In genomic region chr2:148614332-148615049, GRCh38 we compare ENCODE assay signal across 9 cellular contexts. TPM values are rescaled to one million over a fixed set of nuclear protein-coding genes. Genes with fewer than 3 reads are reported as not detected.
DNase-seq lines count a peak whose midpoint lies in the region; ATAC-seq and TF ChIP-seq lines count a peak whose summit lies in the region.
"Had no signal": no experiment of that assay in that cellular context is flagged by ENCODE, and none has a peak within 500 bp of the region (broad histone marks: within the 10 kb centered on the region; RNA-seq: fewer than 3 reads in every experiment).

No MANE protein-coding gene starts in this region.

- no peak for TF ChIP-seq CTCF in Caco-2 (IDR thresholded peaks at IDR 0.05; ENCODE audit: insufficient read depth in 1 of 2, low read depth in 1 of 2, low read length in 1 of 2, severe bottlenecking in 1 of 2, unreplicated experiment in 1 of 2)
- TF ChIP-seq CTCF in epithelial cell of esophagus (IDR thresholded peaks at IDR 0.05; ENCODE audit: insufficient read depth, low read depth, low read length, missing control alignments) = no peak

- peak overlapping the region; percentile 17 for H3K4me3 Mint-ChIP-seq in Caco-2 (ENCODE audit: unreplicated experiment)

- TSS peak; percentile 99 for BruUV-seq in Caco-2 (replicated peaks; lab: Mats Ljungman, UMichigan)

- H3K4me1 ChIP-seq in Caco-2 = peaks cover 29% of the 10 kb centered on the region

- intact Hi-C loops in Caco-2 (cut with micrococcal nuclease; ENCODE audit: unreplicated experiment) = loop anchor here (1.0 to 2.0 kb wide), 4 partner anchors 22 to 687 kb away; partner anchors contain the start of gene ORC4

- no peaks in the 10 kb centered on the region for H3K27me3 Mint-ChIP-seq in Caco-2 (ENCODE audit: insufficient read depth, unreplicated experiment)

- H3K36me3 ChIP-seq in Caco-2 (ENCODE audit: control insufficient read depth, insufficient read depth, low read length) = no peaks in the 10 kb centered on the region

- POLR2A ChIA-PET in Caco-2 (lab: Charles Lee) = interaction anchor here (0.5 to 0.6 kb wide), 2 partner anchors 26 to 29 kb away, joined by 3 to 4 read pairs; no protein-coding TSS in a partner anchor

- no peaks in the 10 kb centered on the region for H3K9me3 Mint-ChIP-seq in Caco-2 (ENCODE audit: unreplicated experiment)

- H3K4me3 ChIP-seq in Caco-2 (ENCODE audit: low read depth, low read length) = no peak overlapping the region
- H3K4me3 ChIP-seq in epithelial cell of esophagus (ENCODE audit: low read length) = no peak overlapping the region
- H3K4me3 ChIP-seq: psoas muscle had no signal

- H3K36me3 Mint-ChIP-seq in Caco-2 (ENCODE audit: insufficient read depth, unreplicated experiment) = no peaks in the 10 kb centered on the region

- H3K4me1 Mint-ChIP-seq in Caco-2 (ENCODE audit: low read depth, unreplicated experiment) = peaks cover 30% of the 10 kb centered on the region

- DNase-seq in Caco-2 (peak; percentile 80 to 88), SIG-M5 (lab: John Stamatoyannopoulos, UW) (peak; percentile 47), epithelial cell of esophagus (ENCODE audit: low read depth) (peak; percentile 79), non-pigmented ciliary epithelial cell (ENCODE audit: low read depth) (peak; percentile 34), NCI-H1694 treated with DMSO at 0.1 percent for 48 hours (lab: John Stamatoyannopoulos, UW) (no peak)
- DNase-seq in stimulated activated CD4-positive, alpha-beta T cell treated with anti-CD3 and anti-CD28 coated beads, Interleukin-4, amount 100 ng/mL, for 24 hours = no peak
- DNase-seq: psoas muscle had no signal

- ATAC-seq in GM19328 (IDR thresholded peaks at IDR 0.05; ENCODE audit: unreplicated experiment) (peak; percentile 96), HG03159 (IDR thresholded peaks at IDR 0.05; ENCODE audit: unreplicated experiment) (peak; percentile 97)

- peak overlapping the region; percentile 84 for H3K27ac Mint-ChIP-seq in Caco-2 (ENCODE audit: unreplicated experiment)

- CTCF ChIA-PET in Caco-2 (lab: Charles Lee) = interaction anchor here (1.4 kb wide), 1 partner anchor 31 kb away, joined by 4 read pairs; no protein-coding TSS in a partner anchor

- H3K9me3 ChIP-seq in Caco-2 = no peaks in the 10 kb centered on the region
- H3K9me3 ChIP-seq: psoas muscle had no signal

- H3K27me3 ChIP-seq in Caco-2 (replicated peaks; ENCODE audit: control insufficient read depth, insufficient read depth, low read length) = no peaks in the 10 kb centered on the region

RNA-seq across cellular contexts. Expression of gene EPC2, which starts 30.1 kb away (rescaled TPM):
- 27.7 and 32.0 TPM in 2 replicates for total RNA-seq in Caco-2 (2022)

Comparison
In these comparisons a context has a peak if more than half of its experiments do, and no peak if none do; other contexts are left out.
1. DNase-seq: peak in Caco-2 (2 of 2), SIG-M5 (single experiment), epithelial cell of esophagus (single experiment) and non-pigmented ciliary epithelial cell (single experiment); none in stimulated activated CD4-positive, alpha-beta T cell treated with anti-CD3 and anti-CD28 coated beads, Interleukin-4, amount 100 ng/mL, for 24 hours (single experiment) and NCI-H1694 treated with DMSO at 0.1 percent for 48 hours (single experiment).